In genomic region chr1:193537266-193538003, GRCh38 we compare ENCODE assay signal across 8 cellular contexts.
DNase-seq lines count a peak whose midpoint lies in the region; ATAC-seq and TF ChIP-seq lines count a peak whose summit lies in the region.

No MANE protein-coding gene starts in this region.

- H3K36me3 Mint-ChIP-seq in endothelial cell (ENCODE audit: low read depth, unreplicated experiment) = no peaks in the 10 kb centered on the region

- no peaks in the 10 kb centered on the region for H3K9me3 ChIP-seq in SJCRH30 (replicated peaks)

- H3K27ac ChIP-seq in SJCRH30 = peak overlapping the region; percentile 55

- no peaks in the 10 kb centered on the region for H3K27me3 Mint-ChIP-seq in endothelial cell (ENCODE audit: unreplicated experiment)

- H3K27me3 ChIP-seq in SJCRH30 = no peaks in the 10 kb centered on the region

- H3K27ac Mint-ChIP-seq in endothelial cell (ENCODE audit: unreplicated experiment) = no peak overlapping the region

- no peaks in the 10 kb centered on the region for H3K9me3 Mint-ChIP-seq in endothelial cell (ENCODE audit: unreplicated experiment)

- no peak for TF ChIP-seq CTCF in endothelial cell (IDR thresholded peaks at IDR 0.05; ENCODE audit: unreplicated experiment)

- H3K4me1 Mint-ChIP-seq in endothelial cell (ENCODE audit: unreplicated experiment) = no peaks in the 10 kb centered on the region

- peaks cover 18% of the 10 kb centered on the region for H3K4me1 ChIP-seq in SJCRH30

- no peak overlapping the region for H3K4me3 ChIP-seq in SJCRH30

- no peaks in the 10 kb centered on the region for H3K36me3 ChIP-seq in SJCRH30

- peak; percentile 79 for ATAC-seq in GM18858 (IDR thresholded peaks at IDR 0.05; ENCODE audit: unreplicated experiment)
- peak; percentile 79 for ATAC-seq in HG02884 (IDR thresholded peaks at IDR 0.05; ENCODE audit: unreplicated experiment)
- ATAC-seq in esophagus mucosa = peak; percentile 59

- DNase-seq in SJCRH30 (peak; percentile 31 to 51), NCI-H524 treated with DMSO at 0.1 percent for 48 hours (lab: John Stamatoyannopoulos, UW) (no peak), COLO668 (lab: John Stamatoyannopoulos, UW; ENCODE audit: unreplicated experiment) (no peak), NCI-H146 treated with DMSO at 0.1 percent for 48 hours (lab: John Stamatoyannopoulos, UW; ENCODE audit: unreplicated experiment) (no peak), endothelial cell (ENCODE audit: low spot score) (no peak)

- no peak overlapping the region for H3K4me3 Mint-ChIP-seq in endothelial cell (ENCODE audit: unreplicated experiment)

Comparison
In these comparisons a context has a peak if more than half of its experiments do, and no peak if none do; other contexts are left out.
1. DNase-seq: peak in SJCRH30 (2 of 2); none in NCI-H524 treated with DMSO at 0.1 percent for 48 hours (single experiment), COLO668 (single experiment), NCI-H146 treated with DMSO at 0.1 percent for 48 hours (single experiment) and endothelial cell (single experiment).
2. Peak in every context shown above with its lines, with median percentiles within 50 percentile points of each other: ATAC-seq.